In genomic region chr14:67695394-67695949, GRCh38 we compare ENCODE assay signal across 8 cellular contexts. TPM values are rescaled to one million over a fixed set of nuclear protein-coding genes. Genes with fewer than 3 reads are reported as not detected.
A peak's percentile ranks its signal among the peaks of the same experiment; 100 is the strongest.
DNase-seq lines count a peak whose midpoint lies in the region; ATAC-seq and TF ChIP-seq lines count a peak whose summit lies in the region.

A gene with protein sequence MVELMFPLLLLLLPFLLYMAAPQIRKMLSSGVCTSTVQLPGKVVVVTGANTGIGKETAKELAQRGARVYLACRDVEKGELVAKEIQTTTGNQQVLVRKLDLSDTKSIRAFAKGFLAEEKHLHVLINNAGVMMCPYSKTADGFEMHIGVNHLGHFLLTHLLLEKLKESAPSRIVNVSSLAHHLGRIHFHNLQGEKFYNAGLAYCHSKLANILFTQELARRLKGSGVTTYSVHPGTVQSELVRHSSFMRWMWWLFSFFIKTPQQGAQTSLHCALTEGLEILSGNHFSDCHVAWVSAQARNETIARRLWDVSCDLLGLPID (minus strand): TSS chr14:67695764. CDS start chr14:67695703, 61 bp downstream.

- 1 to 2% methylated on average over 23 to 25 of the region's 25 CpGs for WGBS in GM23248 (ENCODE audit: low coverage in 1 of 2, low lambda C conversion rate in 2 of 2, missing lambda C conversion rate in 2 of 2), 2 experiments

- H3K27ac Mint-ChIP-seq in activated T-helper 2 cell treated with anti-CD3 and anti-CD28 coated beads, Interferon-gamma antibody, Interleukin-2, Interleukin-4, amounts not matched to agents 10 μg/mL and 5 μg/mL and 100 μg/mL, durations not matched to agents 14 hours and 24 hours and 36 hours = peak within 1 kb of the TSS; percentile 97
- peak within 1 kb of the TSS; percentile 94 to 99 for H3K27ac Mint-ChIP-seq in natural killer cell

- H4K20me1 ChIP-seq in DOHH2 (ENCODE audit: control insufficient read depth, insufficient read depth, low read depth, low read length) = peaks cover 7% of the 10 kb centered on the region; the same call in 1 of the 2 replicates
- peaks cover 4% of the 10 kb centered on the region; the same call in 1 of the 2 replicates for H4K20me1 ChIP-seq in GM23248 (ENCODE audit: insufficient read depth)

- H3K4me3 ChIP-seq in DOHH2 (ENCODE audit: low read length) = peak within 1 kb of the TSS; percentile 95
- H3K4me3 ChIP-seq in GM23248 = peak within 1 kb of the TSS; percentile 100
- peak within 1 kb of the TSS; percentile 76 for H3K4me3 ChIP-seq in RWPE2 (ENCODE audit: severe bottlenecking)
- peak within 1 kb of the TSS; percentile 84 for H3K4me3 ChIP-seq in fibroblast of mammary gland (ENCODE audit: control insufficient read depth, low read depth, low read length)

- H3K4me1 Mint-ChIP-seq in activated T-helper 2 cell treated with anti-CD3 and anti-CD28 coated beads, Interferon-gamma antibody, Interleukin-2, Interleukin-4, amounts not matched to agents 10 μg/mL and 5 μg/mL and 100 μg/mL, durations not matched to agents 14 hours and 24 hours and 36 hours (ENCODE audit: low read depth) = peaks cover 35% of the 10 kb centered on the region
- peaks cover 16 to 18% of the 10 kb centered on the region in 2 donors for H3K4me1 Mint-ChIP-seq in natural killer cell

- H3F3A ChIP-seq in DOHH2 (ENCODE audit: control insufficient read depth, insufficient read depth) (no peaks in the 10 kb centered on the region), GM23248 (ENCODE audit: insufficient read depth) (peaks cover 5% of the 10 kb centered on the region; the same call in 1 of the 2 replicates)

- intact Hi-C loops in activated T-helper 2 cell treated with anti-CD3 and anti-CD28 coated beads, Interferon-gamma antibody, Interleukin-2, Interleukin-4, amounts not matched to agents 10 μg/mL and 5 μg/mL and 100 μg/mL, durations not matched to agents 14 hours and 24 hours and 36 hours (cut with micrococcal nuclease) = loop anchor here (1.0 to 10.0 kb wide), 5 partner anchors 15 to 519 kb away; partner anchors contain the start of genes ARG2, RAD51B, VTI1B and ZFYVE26
- intact Hi-C loops in natural killer cell (cut with micrococcal nuclease) = loop anchor here (1.0 to 2.0 kb wide), 2 partner anchors 21 to 77 kb away; partner anchors contain the start of genes ARG2 and VTI1B

- ATAC-seq in RWPE2 (ENCODE audit: low read depth) (peak; percentile 90), natural killer cell (peak; percentile 91 to 94 (median 92))

- H3K36me3 Mint-ChIP-seq in activated T-helper 2 cell treated with anti-CD3 and anti-CD28 coated beads, Interferon-gamma antibody, Interleukin-2, Interleukin-4, amounts not matched to agents 10 μg/mL and 5 μg/mL and 100 μg/mL, durations not matched to agents 14 hours and 24 hours and 36 hours (ENCODE audit: low read depth) = peaks cover 33% of the 10 kb centered on the region
- H3K36me3 Mint-ChIP-seq in natural killer cell = peaks cover 13% of the 10 kb centered on the region

- no peaks in the 10 kb centered on the region for H3K9me3 Mint-ChIP-seq in activated T-helper 2 cell treated with anti-CD3 and anti-CD28 coated beads, Interferon-gamma antibody, Interleukin-2, Interleukin-4, amounts not matched to agents 10 μg/mL and 5 μg/mL and 100 μg/mL, durations not matched to agents 14 hours and 24 hours and 36 hours
- no peaks in the 10 kb centered on the region for H3K9me3 Mint-ChIP-seq in natural killer cell

- peak within 1 kb of the TSS; percentile 87 for H3K4me2 ChIP-seq in DOHH2 (ENCODE audit: low read length)
- peak within 1 kb of the TSS; percentile 91 for H3K4me2 ChIP-seq in GM23248 (ENCODE audit: unreplicated experiment)

- TF ChIP-seq CTCF in DOHH2 (IDR thresholded peaks at IDR 0.05; ENCODE audit: low read depth, low read length, poor library complexity, severe bottlenecking) = no peak
- no peak for TF ChIP-seq CTCF in RWPE2 (IDR thresholded peaks at IDR 0.05; ENCODE audit: poor library complexity, severe bottlenecking)
- TF ChIP-seq CTCF in fibroblast of mammary gland (conservative IDR thresholded peaks at IDR 0.05; ENCODE audit: control insufficient read depth, insufficient read depth, low read depth, low read length) = no peak
- TF ChIP-seq CTCF in natural killer cell (IDR thresholded peaks at IDR 0.05) = no peak

- H3K9ac ChIP-seq in GM23248 = peak within 1 kb of the TSS; percentile 88

- in situ Hi-C loops in GM23248 (cut with MboI) = no loop called here

- H3K79me2 ChIP-seq in DOHH2 (ENCODE audit: control insufficient read depth, low read length) (peaks cover 38% of the 10 kb centered on the region), GM23248 (ENCODE audit: insufficient read depth) (peaks cover 41% of the 10 kb centered on the region)

- H3K27me3 ChIP-seq in DOHH2 (ENCODE audit: control insufficient read depth, low read length) = no peaks in the 10 kb centered on the region
- no peaks in the 10 kb centered on the region for H3K27me3 ChIP-seq in GM23248 (replicated peaks; ENCODE audit: insufficient read depth)
- H3K27me3 ChIP-seq in RWPE2 (ENCODE audit: insufficient read depth, poor library complexity, severe bottlenecking) = no peaks in the 10 kb centered on the region

- peak within 1 kb of the TSS; percentile 95 for H3K4me3 Mint-ChIP-seq in activated T-helper 2 cell treated with anti-CD3 and anti-CD28 coated beads, Interferon-gamma antibody, Interleukin-2, Interleukin-4, amounts not matched to agents 10 μg/mL and 5 μg/mL and 100 μg/mL, durations not matched to agents 14 hours and 24 hours and 36 hours (ENCODE audit: low read depth)
- H3K4me3 Mint-ChIP-seq in natural killer cell = peak within 1 kb of the TSS; percentile 96

- H3K9me3 ChIP-seq in DOHH2 (ENCODE audit: control insufficient read depth, insufficient read depth, low read length) (no peaks in the 10 kb centered on the region), GM23248 (ENCODE audit: low read depth) (no peaks in the 10 kb centered on the region), RWPE2 (ENCODE audit: severe bottlenecking) (no peaks in the 10 kb centered on the region)

- H2AFZ ChIP-seq in GM23248 = peak within 1 kb of the TSS; percentile 92

- DNase-seq in GM23248 (peak; percentile 97), LHCN-M2 (ENCODE audit: low read depth) (peak; percentile 92), RWPE2 (ENCODE audit: low spot score) (peak; percentile 96), fibroblast of mammary gland (ENCODE audit: low read depth) (peak; percentile 91), natural killer cell (peak; percentile 58)
- peak; percentile 81 for DNase-seq in activated T-helper 2 cell treated with anti-CD3 and anti-CD28 coated beads, Interferon-gamma antibody, Interleukin-2, Interleukin-4, amounts not matched to agents 10 μg/mL and 5 μg/mL and 100 μg/mL, durations not matched to agents 14 hours and 24 hours and 36 hours (ENCODE audit: low spot score)
- peak; percentile 80 for DNase-seq in stimulated activated naive CD4-positive, alpha-beta T cell treated with Interleukin-2 at 50 U/mL for 16 hours (lab: John Stamatoyannopoulos, UW)

- H3K4me1 ChIP-seq in DOHH2 (ENCODE audit: control insufficient read depth, low read length) = peaks cover 6% of the 10 kb centered on the region
- H3K4me1 ChIP-seq in GM23248 (ENCODE audit: insufficient read depth) = peaks cover 11% of the 10 kb centered on the region; the same call in 1 of the 2 replicates
- H3K4me1 ChIP-seq in RWPE2 (ENCODE audit: insufficient read depth, poor library complexity, severe bottlenecking) = peaks cover 19% of the 10 kb centered on the region

- H3K27ac ChIP-seq in DOHH2 (ENCODE audit: low read depth, low read length) = peak within 1 kb of the TSS; percentile 68
- H3K27ac ChIP-seq in GM23248 = peak within 1 kb of the TSS; percentile 77
- peak within 1 kb of the TSS; percentile 90 for H3K27ac ChIP-seq in RWPE2 (ENCODE audit: poor library complexity, severe bottlenecking)

- no peaks in the 10 kb centered on the region for H3K27me3 Mint-ChIP-seq in activated T-helper 2 cell treated with anti-CD3 and anti-CD28 coated beads, Interferon-gamma antibody, Interleukin-2, Interleukin-4, amounts not matched to agents 10 μg/mL and 5 μg/mL and 100 μg/mL, durations not matched to agents 14 hours and 24 hours and 36 hours (ENCODE audit: low read depth)
- H3K27me3 Mint-ChIP-seq in natural killer cell (ENCODE audit: low read depth in 2 of 2) = no peaks in the 10 kb centered on the region

- H3K36me3 ChIP-seq in DOHH2 (ENCODE audit: control insufficient read depth, low read length) (peaks cover 39% of the 10 kb centered on the region), GM23248 (ENCODE audit: low read depth) (peaks cover 18% of the 10 kb centered on the region; the same call in 1 of the 2 replicates), RWPE2 (ENCODE audit: low read depth) (peaks cover 36% of the 10 kb centered on the region)

- no peaks in the 10 kb centered on the region for H3K9me2 ChIP-seq in DOHH2 (replicated peaks; ENCODE audit: control insufficient read depth, low read length)
- no peaks in the 10 kb centered on the region for H3K9me2 ChIP-seq in GM23248 (ENCODE audit: insufficient read depth)

RNA-seq across cellular contexts. Expression of the gene that starts here (rescaled TPM):
- total RNA-seq in GM23248 (2014; rRNA removed; shearing (Covaris generic)) = 59.1 and 59.4 TPM in 2 replicates
- polyA plus RNA-seq in GM23248 (2016; fragmentation: Nextera tagmentation; extraction: Ambion mirVana) = 56.7 and 57.5 TPM in 2 replicates
- total RNA-seq in LHCN-M2 (2014; rRNA removed) = 69.7 and 78.0 TPM in 2 replicates
- polyA plus RNA-seq in LHCN-M2 (2012) = 32.8 TPM
- total RNA-seq in activated T-helper 2 cell treated with anti-CD3 and anti-CD28 coated beads, Interferon-gamma antibody, Interleukin-2, Interleukin-4, amounts not matched to agents 10 μg/mL and 5 μg/mL and 100 μg/mL, durations not matched to agents 14 hours and 24 hours and 36 hours = 78.4 and 82.9 TPM in 2 replicates
- 10 to 100 TPM; 26.5 to 37.4 (median 33.6) TPM for total RNA-seq in natural killer cell

Comparison
In these comparisons a context has a peak if more than half of its experiments do, and no peak if none do; other contexts are left out.
1. Peak in every context shown above with its lines: DNase-seq, ATAC-seq, H3K4me3 ChIP-seq and H3K27ac ChIP-seq.